Comparison of ENCODE assay signal across 2 cellular contexts in genomic region chr4:117137143-117137542, GRCh38.
A peak's percentile ranks its signal among the peaks of the same experiment; 100 is the strongest.
TF ChIP-seq lines count a peak whose summit lies in the region.

No MANE protein-coding gene starts in this region.

TF ChIP-seq in K562, 482 proteins besides CTCF, POLR2A, EP300 and RAD21 (continued from another document):
- TF ChIP-seq, protein P1, sequence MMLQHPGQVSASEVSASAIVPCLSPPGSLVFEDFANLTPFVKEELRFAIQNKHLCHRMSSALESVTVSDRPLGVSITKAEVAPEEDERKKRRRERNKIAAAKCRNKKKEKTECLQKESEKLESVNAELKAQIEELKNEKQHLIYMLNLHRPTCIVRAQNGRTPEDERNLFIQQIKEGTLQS (IDR thresholded peaks at IDR 0.05): peak; percentile 26; the same call in 1 of the 2 replicates
- TF ChIP-seq, protein P1 (CRISPR knock-in tag; conservative IDR thresholded peaks at IDR 0.05): no peak

TF ChIP-seq in HepG2, 621 proteins besides CTCF, POLR2A, EP300 and RAD21 (continued from another document):
- TF ChIP-seq CREB1 (IDR thresholded peaks at IDR 0.05) (peak; percentile 71), CREB1 (CRISPR knock-in tag; IDR thresholded peaks at IDR 0.05) (no peak), CEBPB (IDR thresholded peaks at IDR 0.05; ENCODE audit: borderline replicate concordance, low read depth, low read length) (0 out of 2 replicates have a peak, but pooled peaks have one; percentile 6), ATF7 (IDR thresholded peaks at IDR 0.05) (0 out of 2 replicates have a peak, but pooled peaks have one; percentile 6), ATF7 (CRISPR knock-in tag; IDR thresholded peaks at IDR 0.05) (no peak)
